In the genomic region with DNA sequence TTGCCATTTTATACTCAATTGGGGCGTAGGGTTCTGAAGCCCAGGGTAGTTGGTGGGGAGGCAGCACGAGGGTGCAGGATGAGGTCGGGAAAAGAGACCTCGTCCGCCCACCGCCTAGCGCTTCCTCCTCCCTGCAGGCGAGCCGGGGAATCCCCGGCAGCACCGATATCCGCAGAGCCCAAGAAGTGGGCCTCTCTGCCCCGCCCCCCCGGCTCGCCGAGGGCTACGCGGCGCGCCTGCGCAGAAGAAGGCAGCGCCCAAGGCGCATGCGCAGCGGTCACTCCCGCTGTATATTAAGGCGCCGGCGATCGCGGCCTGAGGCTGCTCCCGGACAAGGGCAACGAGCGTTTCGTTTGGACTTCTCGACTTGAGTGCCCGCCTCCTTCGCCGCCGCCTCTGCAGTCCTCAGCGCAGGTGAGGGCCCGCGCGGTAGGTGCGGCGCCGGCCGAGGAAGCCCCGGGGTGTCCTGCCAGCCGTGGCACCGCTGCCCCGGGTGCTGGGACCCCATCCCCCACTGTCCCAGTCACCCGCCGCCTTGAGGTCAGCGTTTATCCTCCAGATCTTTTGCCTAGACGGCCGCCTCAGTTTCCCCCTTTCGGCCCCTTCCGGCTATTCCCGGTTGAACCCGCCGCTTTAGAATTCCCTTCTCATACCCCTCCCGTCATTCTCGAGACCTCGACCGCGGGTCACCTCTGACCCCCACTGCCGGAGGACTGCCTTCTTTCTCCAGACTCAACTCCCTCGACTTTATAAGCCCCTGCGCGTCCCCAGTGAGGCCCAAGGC, we compare ENCODE assay signal across 8 cellular contexts. TPM values are rescaled to one million over a fixed set of nuclear protein-coding genes. Genes with fewer than 3 reads are reported as not detected.
DNase-seq lines count a peak whose midpoint lies in the region; ATAC-seq and TF ChIP-seq lines count a peak whose summit lies in the region.

A gene (plus strand): TSS at position 319 of the 784 bp plus-strand sequence. CDS start 1,082 bp downstream, outside the sequence.

- in situ Hi-C loops in GM13977 (cut with MboI; ENCODE audit: low pct_unique_long_range_greater_than_20kb, low sequenced_read_pairs, unreplicated experiment), result no loop called here

- H3K36me3 ChIP-seq in psoas muscle (ENCODE audit: insufficient read depth in 1 of 2, low read depth in 1 of 2), result peaks cover 0 to 41% of the 10 kb centered on the region in 2 donors
- peaks cover 3% of the 10 kb centered on the region for H3K36me3 ChIP-seq in urinary bladder (ENCODE audit: insufficient read depth)

- peak; percentile 76 for ATAC-seq in HG02840 (IDR thresholded peaks at IDR 0.05; ENCODE audit: low FRiP score, unreplicated experiment)
- ATAC-seq in left ventricle myocardium superior, result peak; percentile 86
- ATAC-seq in psoas muscle, result peak; percentile 87 to 95 (median 88)

- no peaks in the 10 kb centered on the region for H3K9me3 Mint-ChIP-seq in T-helper 1 cell treated with Interleukin-12 subunit alpha and Interleukin-12 subunit beta and Interleukin-4 antibody, amounts not matched to agents 30 μg/mL and 1 μg/mL, for 36 hours

- peak within 1 kb of the TSS; percentile 99 for H3K27ac Mint-ChIP-seq in T-helper 1 cell treated with Interleukin-12 subunit alpha and Interleukin-12 subunit beta and Interleukin-4 antibody, amounts not matched to agents 30 μg/mL and 1 μg/mL, for 36 hours

- no peaks in the 10 kb centered on the region for H3K27me3 ChIP-seq in psoas muscle (ENCODE audit: insufficient read depth in 3 of 3, low read length in 2 of 3)

- H3K4me1 Mint-ChIP-seq in T-helper 1 cell treated with Interleukin-12 subunit alpha and Interleukin-12 subunit beta and Interleukin-4 antibody, amounts not matched to agents 30 μg/mL and 1 μg/mL, for 36 hours (ENCODE audit: low read depth), result peaks cover 46% of the 10 kb centered on the region

- intact Hi-C loops in left ventricle myocardium superior (cut with micrococcal nuclease) (no loop called here), psoas muscle (cut with DNase I) (loop anchor here in 1 of 2 donors (5.0 kb wide), 1 partner anchor 41 kb away; no protein-coding TSS in a partner anchor)

- no peaks in the 10 kb centered on the region for H3K27me3 Mint-ChIP-seq in T-helper 1 cell treated with Interleukin-12 subunit alpha and Interleukin-12 subunit beta and Interleukin-4 antibody, amounts not matched to agents 30 μg/mL and 1 μg/mL, for 36 hours (ENCODE audit: low read depth)

- 0 to 1% (median 0%) methylated on average over 55 to 71 of the region's 71 CpGs for WGBS in psoas muscle, 3 donors
- under 1% methylated on average over 71 of the region's 71 CpGs for WGBS in urinary bladder

- TF ChIP-seq CTCF in GM13977 (IDR thresholded peaks at IDR 0.05; ENCODE audit: extremely low read depth, insufficient read depth, missing control alignments) (no peak), psoas muscle (IDR thresholded peaks at IDR 0.05) (peak; percentile 23)

- H3K27ac ChIP-seq in psoas muscle, result peak within 1 kb of the TSS; percentile 87
- peak within 1 kb of the TSS; percentile 65 for H3K27ac ChIP-seq in urinary bladder (ENCODE audit: low read depth)

- DNase-seq in GM13977 (ENCODE audit: low spot score), result peak; percentile 98
- peak; percentile 30 for DNase-seq in NCI-H1436 treated with DMSO at 0.1 percent for 48 hours (lab: John Stamatoyannopoulos, UW)
- DNase-seq in amniotic stem cell (lab: John Stamatoyannopoulos, UW), result peak; percentile 71
- DNase-seq in left ventricle myocardium superior, result peak; percentile 98
- peak; percentile 93 to 96 for DNase-seq in psoas muscle

- H3K4me1 ChIP-seq in psoas muscle, result peaks cover 36% of the 10 kb centered on the region
- peaks cover 3% of the 10 kb centered on the region for H3K4me1 ChIP-seq in urinary bladder (ENCODE audit: insufficient read depth)

- H3K9me3 ChIP-seq in psoas muscle, result no peaks in the 10 kb centered on the region

- peaks cover 30% of the 10 kb centered on the region for H3K36me3 Mint-ChIP-seq in T-helper 1 cell treated with Interleukin-12 subunit alpha and Interleukin-12 subunit beta and Interleukin-4 antibody, amounts not matched to agents 30 μg/mL and 1 μg/mL, for 36 hours (ENCODE audit: low read depth)

- H3K4me3 Mint-ChIP-seq in T-helper 1 cell treated with Interleukin-12 subunit alpha and Interleukin-12 subunit beta and Interleukin-4 antibody, amounts not matched to agents 30 μg/mL and 1 μg/mL, for 36 hours, result peak within 1 kb of the TSS; percentile 100

- H3K4me3 ChIP-seq in psoas muscle, result peak within 1 kb of the TSS; percentile 100
- H3K4me3 ChIP-seq in urinary bladder (ENCODE audit: low read depth, low read length), result peak within 1 kb of the TSS; percentile 63

RNA-seq across cellular contexts. Expression of the gene that starts here (rescaled TPM):
- total RNA-seq in left ventricle myocardium superior (166 TPM), psoas muscle (10 to 100 TPM; 50.1 to 89.4 (median 68.1) TPM), urinary bladder (24.1 TPM)
- polyA plus RNA-seq in psoas muscle (100 to 1,000 TPM in 2 of 3 donors, 10 to 100 TPM in 1; 75.2 to 138 (median 121) TPM), urinary bladder (56.7 TPM)

Comparison
In these comparisons a context has a peak if more than half of its experiments do, and no peak if none do; other contexts are left out.
1. Peak in every context shown above with its lines: DNase-seq, ATAC-seq, H3K4me3 ChIP-seq and H3K27ac ChIP-seq.
2. DNase-seq: peak in every context shown above with its lines; median percentile 98 in GM13977; 98 in left ventricle myocardium superior; 94 in psoas muscle; 71 in amniotic stem cell; 30 in NCI-H1436 treated with DMSO at 0.1 percent for 48 hours.